In the genomic region with DNA sequence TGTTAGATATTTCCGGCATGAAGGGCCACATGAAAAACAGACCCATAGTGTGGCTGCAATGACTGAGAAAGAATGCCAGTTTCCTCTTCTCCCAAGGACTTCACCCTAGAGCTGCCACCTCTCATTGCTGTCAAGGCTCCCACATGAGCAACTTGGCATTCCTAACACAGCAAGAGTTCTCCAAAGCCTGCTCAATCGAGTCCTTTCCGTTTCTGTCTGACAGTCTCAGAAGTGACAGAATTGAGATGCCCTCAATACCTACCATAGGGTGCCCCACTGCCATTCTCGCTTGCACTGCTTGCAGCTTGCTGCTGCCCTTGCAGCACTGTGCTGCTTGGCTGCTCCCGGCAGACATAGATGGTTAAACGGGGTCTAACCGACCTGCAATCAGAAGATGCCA, we compare ENCODE assay signal across 18 cellular contexts. TPM values are rescaled to one million over a fixed set of nuclear protein-coding genes. Genes with fewer than 3 reads are reported as not detected.
A peak's percentile ranks its signal among the peaks of the same experiment; 100 is the strongest.
DNase-seq lines count a peak whose midpoint lies in the region; ATAC-seq, FAIRE-seq and TF ChIP-seq lines count a peak whose summit lies in the region.
"Had no signal": no experiment of that assay in that cellular context is flagged by ENCODE, and none has a peak within 500 bp of the region (broad histone marks: within the 10 kb centered on the region; RNA-seq: fewer than 3 reads in every experiment).

No MANE protein-coding gene starts in this region.

- TF ChIP-seq RAD21 in HepG2 (CRISPR knock-in tag; IDR thresholded peaks at IDR 0.05): no peak

- POLR2A ChIA-PET in HepG2 (lab: Yijun Ruan, JAX): no interaction called here

- no peak overlapping the region for H3K9ac ChIP-seq in HepG2 (ENCODE audit: insufficient read depth, low read depth, low read length)

- 93% methylated on average over 7 of the region's 7 CpGs for WGBS in HepG2 (ENCODE audit: low lambda C conversion rate)
- WGBS in right lobe of liver (ENCODE audit: insufficient coverage, low coverage, low lambda C conversion rate, missing lambda C conversion rate): 82% methylated on average over 2 of the region's 7 CpGs

- TF ChIP-seq EP300 in HepG2 (IDR thresholded peaks at IDR 0.05; ENCODE audit: low read depth in 2 of 2, low read length in 2 of 2): no peak
- no peak for TF ChIP-seq EP300 in HepG2 (CRISPR knock-in tag; IDR thresholded peaks at IDR 0.05; ENCODE audit: borderline replicate concordance)

- TF ChIP-seq POLR2A in HepG2 (IDR thresholded peaks at IDR 0.05; ENCODE audit: insufficient read depth in 1 of 2, low read depth in 2 of 2, low read length in 2 of 2): no peak
- no peak for TF ChIP-seq POLR2A in right lobe of liver (IDR thresholded peaks at IDR 0.05)

- intact Hi-C loops in HepG2 (cut with micrococcal nuclease; ENCODE audit: unreplicated experiment) (no loop called here), right lobe of liver (cut with DNase I) (no loop called here), lower lobe of right lung (cut with DNase I) (no loop called here), upper lobe of right lung (cut with DNase I) (no loop called here)

- no peaks in the 10 kb centered on the region for H3K27me3 ChIP-seq in HepG2 (ENCODE audit: control insufficient read depth in 1 of 2, insufficient read depth in 2 of 2, low read length in 2 of 2)
- H3K27me3 ChIP-seq in right lobe of liver: no peaks in the 10 kb centered on the region
- H3K27me3 ChIP-seq in lower lobe of right lung (ENCODE audit: low read depth): no peaks in the 10 kb centered on the region
- H3K27me3 ChIP-seq in upper lobe of right lung: no peaks in the 10 kb centered on the region
- H3K27me3 ChIP-seq: BE2C had no signal

- TF ChIP-seq CTCF in HepG2 (CRISPR knock-in tag; IDR thresholded peaks at IDR 0.05) (no peak), right lobe of liver (IDR thresholded peaks at IDR 0.05) (no peak), lower lobe of right lung (IDR thresholded peaks at IDR 0.05) (no peak), upper lobe of right lung (IDR thresholded peaks at IDR 0.05) (no peak)

- H3K9me3 ChIP-seq in HepG2 (ENCODE audit: low read length) (no peaks in the 10 kb centered on the region), right lobe of liver (no peaks in the 10 kb centered on the region), lower lobe of right lung (no peaks in the 10 kb centered on the region), upper lobe of right lung (no peaks in the 10 kb centered on the region)
- H3K9me3 ChIP-seq: A549, BE2C, HAP-1 had no signal

- H3K79me2 ChIP-seq in HepG2 (ENCODE audit: insufficient read depth, low read length): no peaks in the 10 kb centered on the region

- no peaks in the 10 kb centered on the region for H4K20me1 ChIP-seq in HepG2 (ENCODE audit: insufficient read depth, low read length)

- no peak overlapping the region for H3K4me2 ChIP-seq in HepG2 (ENCODE audit: low read depth, low read length)
- H3K4me2 ChIP-seq: A549 had no signal

- in situ Hi-C loops in HepG2 (cut with HindIII; ENCODE audit: extremely low pct_ligation_motif_present, low pct_unique_long_range_greater_than_20kb): no loop called here

- H3K27ac ChIP-seq in HepG2 (ENCODE audit: extremely low read length, insufficient read depth, low read length): no peak overlapping the region
- H3K27ac ChIP-seq in right lobe of liver: no peak overlapping the region
- H3K27ac ChIP-seq in lower lobe of right lung: no peak overlapping the region
- no peak overlapping the region for H3K27ac ChIP-seq in upper lobe of right lung
- H3K27ac ChIP-seq: A549, C4-2B, HL-60 had no signal

- BruUV-seq in HepG2 (replicated peaks; lab: Mats Ljungman, UMichigan): no TSS peak

- CTCF ChIA-PET in HepG2 (lab: Yijun Ruan, JAX; ENCODE audit: low intra/inter-chr PET ratio, low total read pairs): no interaction called here

- H2AFZ ChIP-seq in HepG2 (ENCODE audit: low read length): no peak overlapping the region

- ATAC-seq in HepG2: no peak
- ATAC-seq in right lobe of liver: no peak
- ATAC-seq in lower lobe of right lung: peak; percentile 62 to 82
- ATAC-seq in upper lobe of right lung: peak; percentile 88
- ATAC-seq in HG03280 (IDR thresholded peaks at IDR 0.05; ENCODE audit: unreplicated experiment): no peak
- ATAC-seq in HG03175 (IDR thresholded peaks at IDR 0.05; ENCODE audit: unreplicated experiment): no peak
- ATAC-seq: A549 had no signal

- no peak for FAIRE-seq in HepG2 (lab: Jason Lieb, UNC)
- no peak for FAIRE-seq in urothelium cell line (lab: Jason Lieb, UNC)
- FAIRE-seq: A549, H1 had no signal

- H3K4me1 ChIP-seq in HepG2 (ENCODE audit: insufficient read depth, low read length) (no peaks in the 10 kb centered on the region), right lobe of liver (no peaks in the 10 kb centered on the region), lower lobe of right lung (no peaks in the 10 kb centered on the region), upper lobe of right lung (no peaks in the 10 kb centered on the region)
- H3K4me1 ChIP-seq: BE2C, HAP-1 had no signal

- H3K4me3 ChIP-seq in HepG2 (replicated peaks in 1 of 3; ENCODE audit: insufficient read depth in 1 of 3, low read depth in 2 of 3, low read length in 3 of 3) (no peak overlapping the region), right lobe of liver (no peak overlapping the region), lower lobe of right lung (no peak overlapping the region), upper lobe of right lung (no peak overlapping the region)
- H3K4me3 ChIP-seq: A549, HAP-1 had no signal

- peaks cover 24 to 79% of the 10 kb centered on the region in 2 experiments for H3K36me3 ChIP-seq in HepG2 (replicated peaks in 1 of 2; ENCODE audit: control insufficient read depth in 1 of 2, insufficient read depth in 2 of 2, low read length in 2 of 2)
- H3K36me3 ChIP-seq in right lobe of liver: peaks cover 12 to 88% (median 30%) of the 10 kb centered on the region in 4 donors
- peaks cover 99% of the 10 kb centered on the region for H3K36me3 ChIP-seq in lower lobe of right lung
- H3K36me3 ChIP-seq in upper lobe of right lung: peaks cover 97% of the 10 kb centered on the region

- DNase-seq in HepG2 (ENCODE audit: low spot score): no peak
- DNase-seq in right lobe of liver: no peak
- DNase-seq in cerebellar cortex (ENCODE audit: low spot score): peak; percentile 37
- DNase-seq in lower lobe of right lung: no peak
- DNase-seq in upper lobe of right lung: no peak
- DNase-seq in urothelium cell line (ENCODE audit: low spot score): no peak
- DNase-seq: BE2C; CD4-positive, alpha-beta memory T cell; DMS153; DMS79 treated with DMSO at 0.1 percent for 48 hours; GF-D8 had no signal

TF ChIP-seq in HepG2, 621 proteins besides CTCF, POLR2A, EP300 and RAD21 (continues in another document):
- TF ChIP-seq KDM5A (IDR thresholded peaks at IDR 0.05; ENCODE audit: borderline replicate concordance, low read length): no peak

RNA-seq across cellular contexts. Expression of a gene that starts 44.3 kb away (rescaled TPM):
- total RNA-seq in HepG2 (2016; rRNA removed; fragmentation: Illumina TruSeq; extraction: Trizol): 48.3 and 56.7 TPM in 2 replicates
- 35.3 and 36.1 TPM in 2 replicates for total RNA-seq in HepG2 (2016; cell fraction: cytosol; rRNA removed; fragmentation: Illumina TruSeq; extraction: Trizol; ENCODE audit: low read depth)
- 49.2 and 49.4 TPM in 2 replicates for total RNA-seq in HepG2 (2016; cell fraction: insoluble cytoplasmic fraction; rRNA removed; fragmentation: Illumina TruSeq; extraction: Trizol)
- 55.1 and 56.2 TPM in 2 replicates for total RNA-seq in HepG2 (2016; cell fraction: membrane; rRNA removed; fragmentation: Illumina TruSeq; extraction: Trizol)
- 67.4 and 77.3 TPM in 2 replicates for total RNA-seq in HepG2 (2016; cell fraction: nucleus; rRNA removed; fragmentation: Illumina TruSeq; extraction: Trizol)
- polyA plus RNA-seq in HepG2 (2011; rRNA removed): 71.0 and 79.9 TPM in 2 replicates
- polyA plus RNA-seq in HepG2 (2011; cell fraction: cytosol; rRNA removed): 25.7 and 36.4 TPM in 2 replicates
- 113 and 124 TPM in 2 replicates for polyA plus RNA-seq in HepG2 (2011; cell fraction: nucleus; rRNA removed)
- polyA plus RNA-seq in HepG2 (2012): 41.9 and 51.9 TPM in 2 replicates
- polyA plus RNA-seq in HepG2 (2016; cell fraction: cytosol; fragmentation: Illumina TruSeq; extraction: Trizol; ENCODE audit: low read depth): 10.7 and 11.9 TPM in 2 replicates
- polyA plus RNA-seq in HepG2 (2016; cell fraction: insoluble cytoplasmic fraction; fragmentation: Illumina TruSeq; extraction: Trizol; ENCODE audit: low read depth): 87.2 and 101 TPM in 2 replicates
- polyA plus RNA-seq in HepG2 (2016; cell fraction: membrane; fragmentation: Illumina TruSeq; extraction: Trizol; ENCODE audit: low read depth): 50.8 and 53.0 TPM in 2 replicates
- polyA plus RNA-seq in HepG2 (2016; cell fraction: nucleus; fragmentation: Illumina TruSeq; extraction: Trizol; ENCODE audit: insufficient read depth, low read depth): 138 and 140 TPM in 2 replicates
- polyA minus RNA-seq in HepG2 (2011; rRNA and poly(A)+ RNA removed; ENCODE audit: low replicate concordance): 50.1 and 65.5 TPM in 2 replicates
- polyA minus RNA-seq in HepG2 (2011; cell fraction: cytosol; rRNA and poly(A)+ RNA removed): 33.4 and 39.2 TPM in 2 replicates
- polyA minus RNA-seq in HepG2 (2011; cell fraction: nucleus; rRNA and poly(A)+ RNA removed): 129 and 147 TPM in 2 replicates
- total RNA-seq in right lobe of liver: 10 to 100 TPM; 20.5 to 39.2 (median 33.1) TPM
- total RNA-seq in lower lobe of right lung: 67.0 TPM
- total RNA-seq in upper lobe of right lung: 62.9 TPM

Comparison
In these comparisons a context has a peak if more than half of its experiments do, and no peak if none do; other contexts are left out.
1. ATAC-seq: peak in lower lobe of right lung (2 of 2) and upper lobe of right lung (single experiment); none in HepG2 (single experiment), right lobe of liver (0 of 4), HG03280 (single experiment) and HG03175 (single experiment).